Comparison of ENCODE assay signal across 1 cellular context in the genomic region with DNA sequence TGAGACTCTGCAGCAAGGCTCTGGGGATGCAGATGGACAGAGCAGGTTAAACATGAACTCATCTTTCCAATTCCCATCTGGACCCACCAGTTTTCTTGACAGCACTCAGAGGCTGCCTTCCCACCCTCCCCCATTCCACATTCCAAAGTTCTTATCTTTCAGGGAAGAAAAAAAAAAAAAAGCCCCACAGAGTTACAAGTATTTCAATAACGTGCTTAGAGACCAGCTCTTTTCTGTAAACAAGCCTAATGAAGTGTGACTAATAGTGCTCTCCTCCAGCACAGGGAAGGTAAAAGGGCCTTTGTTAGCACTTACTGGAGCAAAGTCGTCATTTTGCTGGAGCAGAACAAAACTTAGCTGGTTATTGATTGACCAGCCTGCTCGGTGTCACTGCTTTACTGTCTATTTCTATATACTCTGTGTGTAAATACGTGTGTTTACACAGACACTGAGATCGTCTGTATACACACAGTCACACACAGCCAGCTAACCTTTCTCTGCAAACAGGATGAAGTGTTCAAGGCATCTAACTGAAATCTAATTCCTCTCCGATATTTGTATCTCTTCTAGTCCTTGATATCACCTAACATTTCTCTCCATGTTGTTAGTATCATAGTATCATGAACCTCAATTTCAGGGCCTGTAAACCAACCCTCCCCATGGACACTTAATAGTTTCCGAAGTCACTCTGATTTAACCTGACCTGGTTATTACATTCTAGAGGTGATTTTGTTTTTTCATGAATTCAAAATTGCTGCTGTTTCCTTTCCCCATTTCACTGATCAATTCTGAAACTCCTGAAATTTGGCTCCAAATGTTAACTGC.
TF ChIP-seq lines count a peak whose summit lies in the region.

No MANE protein-coding gene starts in this region.

TF ChIP-seq in HEK293, 187 proteins besides CTCF, POLR2A, EP300 and RAD21 (continued from another document and continues in another):
- TF ChIP-seq, protein P1, sequence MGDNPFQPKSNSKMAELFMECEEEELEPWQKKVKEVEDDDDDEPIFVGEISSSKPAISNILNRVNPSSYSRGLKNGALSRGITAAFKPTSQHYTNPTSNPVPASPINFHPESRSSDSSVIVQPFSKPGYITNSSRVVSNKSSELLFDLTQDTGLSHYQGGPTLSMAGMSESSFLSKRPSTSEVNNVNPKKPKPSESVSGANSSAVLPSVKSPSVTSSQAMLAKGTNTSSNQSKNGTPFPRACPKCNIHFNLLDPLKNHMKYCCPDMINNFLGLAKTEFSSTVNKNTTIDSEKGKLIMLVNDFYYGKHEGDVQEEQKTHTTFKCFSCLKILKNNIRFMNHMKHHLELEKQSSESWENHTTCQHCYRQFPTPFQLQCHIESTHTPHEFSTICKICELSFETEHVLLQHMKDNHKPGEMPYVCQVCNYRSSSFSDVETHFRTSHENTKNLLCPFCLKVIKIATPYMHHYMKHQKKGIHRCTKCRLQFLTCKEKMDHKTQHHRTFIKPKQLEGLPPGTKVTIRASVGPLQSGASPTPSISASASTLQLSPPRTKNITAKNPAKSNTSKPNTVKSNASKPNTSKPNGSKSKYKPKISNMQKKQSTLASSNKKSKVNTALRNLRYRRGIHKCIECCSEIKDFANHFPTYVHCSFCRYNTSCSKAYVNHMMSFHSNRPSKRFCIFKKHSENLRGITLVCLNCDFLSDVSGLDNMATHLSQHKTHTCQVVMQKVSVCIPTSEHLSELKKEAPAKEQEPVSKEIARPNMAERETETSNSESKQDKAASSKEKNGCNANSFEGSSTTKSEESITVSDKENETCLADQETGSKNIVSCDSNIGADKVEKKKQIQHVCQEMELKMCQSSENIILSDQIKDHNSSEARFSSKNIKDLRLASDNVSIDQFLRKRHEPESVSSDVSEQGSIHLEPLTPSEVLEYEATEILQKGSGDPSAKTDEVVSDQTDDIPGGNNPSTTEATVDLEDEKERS (tag by site-specific recombination; IDR thresholded peaks at IDR 0.05): 0 out of 2 replicates have a peak, but pooled peaks have one; percentile 62
- no peak for TF ChIP-seq GLI4 (tag by site-specific recombination; IDR thresholded peaks at IDR 0.05)
- TF ChIP-seq, protein P2, sequence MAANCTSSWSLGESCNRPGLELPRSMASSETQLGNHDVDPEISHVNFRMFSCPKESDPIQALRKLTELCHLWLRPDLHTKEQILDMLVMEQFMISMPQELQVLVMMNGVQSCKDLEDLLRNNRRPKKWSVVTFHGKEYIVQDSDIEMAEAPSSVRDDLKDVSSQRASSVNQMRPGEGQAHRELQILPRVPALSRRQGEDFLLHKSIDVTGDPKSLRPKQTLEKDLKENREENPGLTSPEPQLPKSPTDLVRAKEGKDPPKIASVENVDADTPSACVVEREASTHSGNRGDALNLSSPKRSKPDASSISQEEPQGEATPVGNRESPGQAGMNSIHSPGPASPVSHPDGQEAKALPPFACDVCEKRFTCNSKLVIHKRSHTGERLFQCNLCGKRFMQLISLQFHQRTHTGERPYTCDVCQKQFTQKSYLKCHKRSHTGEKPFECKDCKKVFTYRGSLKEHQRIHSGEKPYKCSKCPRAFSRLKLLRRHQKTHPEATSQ (tag by site-specific recombination; IDR thresholded peaks at IDR 0.05): no peak
- TF ChIP-seq REPIN1 (tag by site-specific recombination; IDR thresholded peaks at IDR 0.05; ENCODE audit: low read depth): peak; percentile 57; the same call in 1 of the 2 replicates
- no peak for TF ChIP-seq ZNF248 (tag by site-specific recombination; IDR thresholded peaks at IDR 0.05)
- TF ChIP-seq ZNF837 (tag by site-specific recombination; IDR thresholded peaks at IDR 0.05): no peak; the same call in 1 of the 2 replicates
- TF ChIP-seq, protein P3, sequence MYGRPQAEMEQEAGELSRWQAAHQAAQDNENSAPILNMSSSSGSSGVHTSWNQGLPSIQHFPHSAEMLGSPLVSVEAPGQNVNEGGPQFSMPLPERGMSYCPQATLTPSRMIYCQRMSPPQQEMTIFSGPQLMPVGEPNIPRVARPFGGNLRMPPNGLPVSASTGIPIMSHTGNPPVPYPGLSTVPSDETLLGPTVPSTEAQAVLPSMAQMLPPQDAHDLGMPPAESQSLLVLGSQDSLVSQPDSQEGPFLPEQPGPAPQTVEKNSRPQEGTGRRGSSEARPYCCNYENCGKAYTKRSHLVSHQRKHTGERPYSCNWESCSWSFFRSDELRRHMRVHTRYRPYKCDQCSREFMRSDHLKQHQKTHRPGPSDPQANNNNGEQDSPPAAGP (tag by site-specific recombination; IDR thresholded peaks at IDR 0.05): peak; percentile 98
- no peak for TF ChIP-seq ZNF214 (tag by site-specific recombination; IDR thresholded peaks at IDR 0.05; ENCODE audit: borderline replicate concordance)
- TF ChIP-seq ZNF629 (tag by site-specific recombination; IDR thresholded peaks at IDR 0.05): peak; percentile 95
- peak; percentile 100 for TF ChIP-seq ZNF660 (tag by site-specific recombination; IDR thresholded peaks at IDR 0.05)
- no peak for TF ChIP-seq ZNF510 (tag by site-specific recombination; IDR thresholded peaks at IDR 0.05; ENCODE audit: insufficient replicate concordance)
- TF ChIP-seq EGR2 (tag by site-specific recombination; IDR thresholded peaks at IDR 0.05; ENCODE audit: low read depth): no peak
- peak; percentile 53; the same call in 1 of the 2 replicates for TF ChIP-seq ZFHX2 (tag by site-specific recombination; conservative IDR thresholded peaks at IDR 0.05)
- peak; percentile 86 for TF ChIP-seq PRDM1 (tag by site-specific recombination; IDR thresholded peaks at IDR 0.05)
- TF ChIP-seq ZNF600 (tag by site-specific recombination; IDR thresholded peaks at IDR 0.05): peak; percentile 99
- TF ChIP-seq ZNF473 (tag by site-specific recombination; IDR thresholded peaks at IDR 0.05): no peak
- no peak for TF ChIP-seq ZNF202 (tag by site-specific recombination; IDR thresholded peaks at IDR 0.05; ENCODE audit: borderline replicate concordance)
- TF ChIP-seq, protein P4, sequence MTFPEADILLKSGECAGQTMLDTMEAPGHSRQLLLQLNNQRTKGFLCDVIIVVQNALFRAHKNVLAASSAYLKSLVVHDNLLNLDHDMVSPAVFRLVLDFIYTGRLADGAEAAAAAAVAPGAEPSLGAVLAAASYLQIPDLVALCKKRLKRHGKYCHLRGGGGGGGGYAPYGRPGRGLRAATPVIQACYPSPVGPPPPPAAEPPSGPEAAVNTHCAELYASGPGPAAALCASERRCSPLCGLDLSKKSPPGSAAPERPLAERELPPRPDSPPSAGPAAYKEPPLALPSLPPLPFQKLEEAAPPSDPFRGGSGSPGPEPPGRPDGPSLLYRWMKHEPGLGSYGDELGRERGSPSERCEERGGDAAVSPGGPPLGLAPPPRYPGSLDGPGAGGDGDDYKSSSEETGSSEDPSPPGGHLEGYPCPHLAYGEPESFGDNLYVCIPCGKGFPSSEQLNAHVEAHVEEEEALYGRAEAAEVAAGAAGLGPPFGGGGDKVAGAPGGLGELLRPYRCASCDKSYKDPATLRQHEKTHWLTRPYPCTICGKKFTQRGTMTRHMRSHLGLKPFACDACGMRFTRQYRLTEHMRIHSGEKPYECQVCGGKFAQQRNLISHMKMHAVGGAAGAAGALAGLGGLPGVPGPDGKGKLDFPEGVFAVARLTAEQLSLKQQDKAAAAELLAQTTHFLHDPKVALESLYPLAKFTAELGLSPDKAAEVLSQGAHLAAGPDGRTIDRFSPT (tag by site-specific recombination; IDR thresholded peaks at IDR 0.05): peak; percentile 90
- TF ChIP-seq ZNF747 (tag by site-specific recombination; IDR thresholded peaks at IDR 0.05): no peak
- TF ChIP-seq ZNF830 (tag by site-specific recombination; IDR thresholded peaks at IDR 0.05; ENCODE audit: low read depth): no peak
- no peak for TF ChIP-seq ZNF169 (tag by site-specific recombination; IDR thresholded peaks at IDR 0.05)
- 0 out of 2 replicates have a peak, but pooled peaks have one; percentile 33 for TF ChIP-seq ZNF501 (tag by site-specific recombination; IDR thresholded peaks at IDR 0.05)
- peak; percentile 20; the same call in 1 of the 2 replicates for TF ChIP-seq ZNF624 (tag by site-specific recombination; IDR thresholded peaks at IDR 0.05)
- TF ChIP-seq SCRT2 (tag by site-specific recombination; IDR thresholded peaks at IDR 0.05): peak; percentile 69
- peak; percentile 100 for TF ChIP-seq FEZF1 (tag by site-specific recombination; IDR thresholded peaks at IDR 0.05)
- TF ChIP-seq ZNF292 (tag by site-specific recombination; IDR thresholded peaks at IDR 0.05; ENCODE audit: borderline replicate concordance, low read depth): no peak
- TF ChIP-seq YY1 (tag by site-specific recombination; IDR thresholded peaks at IDR 0.05): 0 out of 2 replicates have a peak, but pooled peaks have one; percentile 56
- TF ChIP-seq HOXC10 (CRISPR knock-in tag; IDR thresholded peaks at IDR 0.05): no peak
- TF ChIP-seq ZNF433 (tag by site-specific recombination; IDR thresholded peaks at IDR 0.05; ENCODE audit: low read depth): no peak
- peak; percentile 79 for TF ChIP-seq ZNF558 (tag by site-specific recombination; IDR thresholded peaks at IDR 0.05)
- TF ChIP-seq, protein P5, sequence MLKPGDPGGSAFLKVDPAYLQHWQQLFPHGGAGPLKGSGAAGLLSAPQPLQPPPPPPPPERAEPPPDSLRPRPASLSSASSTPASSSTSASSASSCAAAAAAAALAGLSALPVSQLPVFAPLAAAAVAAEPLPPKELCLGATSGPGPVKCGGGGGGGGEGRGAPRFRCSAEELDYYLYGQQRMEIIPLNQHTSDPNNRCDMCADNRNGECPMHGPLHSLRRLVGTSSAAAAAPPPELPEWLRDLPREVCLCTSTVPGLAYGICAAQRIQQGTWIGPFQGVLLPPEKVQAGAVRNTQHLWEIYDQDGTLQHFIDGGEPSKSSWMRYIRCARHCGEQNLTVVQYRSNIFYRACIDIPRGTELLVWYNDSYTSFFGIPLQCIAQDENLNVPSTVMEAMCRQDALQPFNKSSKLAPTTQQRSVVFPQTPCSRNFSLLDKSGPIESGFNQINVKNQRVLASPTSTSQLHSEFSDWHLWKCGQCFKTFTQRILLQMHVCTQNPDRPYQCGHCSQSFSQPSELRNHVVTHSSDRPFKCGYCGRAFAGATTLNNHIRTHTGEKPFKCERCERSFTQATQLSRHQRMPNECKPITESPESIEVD (tag by site-specific recombination; IDR thresholded peaks at IDR 0.05): peak; percentile 100
- TF ChIP-seq, protein P6, sequence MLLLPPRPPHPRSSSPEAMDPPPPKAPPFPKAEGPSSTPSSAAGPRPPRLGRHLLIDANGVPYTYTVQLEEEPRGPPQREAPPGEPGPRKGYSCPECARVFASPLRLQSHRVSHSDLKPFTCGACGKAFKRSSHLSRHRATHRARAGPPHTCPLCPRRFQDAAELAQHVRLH (tag by site-specific recombination; IDR thresholded peaks at IDR 0.05): peak; percentile 90
- peak; percentile 98 for TF ChIP-seq ZNF843 (tag by site-specific recombination; IDR thresholded peaks at IDR 0.05)
- TF ChIP-seq, protein P7, sequence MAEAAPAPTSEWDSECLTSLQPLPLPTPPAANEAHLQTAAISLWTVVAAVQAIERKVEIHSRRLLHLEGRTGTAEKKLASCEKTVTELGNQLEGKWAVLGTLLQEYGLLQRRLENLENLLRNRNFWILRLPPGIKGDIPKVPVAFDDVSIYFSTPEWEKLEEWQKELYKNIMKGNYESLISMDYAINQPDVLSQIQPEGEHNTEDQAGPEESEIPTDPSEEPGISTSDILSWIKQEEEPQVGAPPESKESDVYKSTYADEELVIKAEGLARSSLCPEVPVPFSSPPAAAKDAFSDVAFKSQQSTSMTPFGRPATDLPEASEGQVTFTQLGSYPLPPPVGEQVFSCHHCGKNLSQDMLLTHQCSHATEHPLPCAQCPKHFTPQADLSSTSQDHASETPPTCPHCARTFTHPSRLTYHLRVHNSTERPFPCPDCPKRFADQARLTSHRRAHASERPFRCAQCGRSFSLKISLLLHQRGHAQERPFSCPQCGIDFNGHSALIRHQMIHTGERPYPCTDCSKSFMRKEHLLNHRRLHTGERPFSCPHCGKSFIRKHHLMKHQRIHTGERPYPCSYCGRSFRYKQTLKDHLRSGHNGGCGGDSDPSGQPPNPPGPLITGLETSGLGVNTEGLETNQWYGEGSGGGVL (tag by site-specific recombination; IDR thresholded peaks at IDR 0.05): peak; percentile 75; the same call in 1 of the 2 replicates
- 0 out of 2 replicates have a peak, but pooled peaks have one; percentile 35 for TF ChIP-seq ZFP3 (tag by site-specific recombination; IDR thresholded peaks at IDR 0.05; ENCODE audit: low read depth)
- no peak for TF ChIP-seq ZNF776 (tag by site-specific recombination; IDR thresholded peaks at IDR 0.05; ENCODE audit: borderline replicate concordance)
- peak; percentile 98 for TF ChIP-seq ZXDB (tag by site-specific recombination; IDR thresholded peaks at IDR 0.05)
- peak; percentile 96 for TF ChIP-seq ZBTB17 (tag by site-specific recombination; IDR thresholded peaks at IDR 0.05)
- TF ChIP-seq, protein P8, sequence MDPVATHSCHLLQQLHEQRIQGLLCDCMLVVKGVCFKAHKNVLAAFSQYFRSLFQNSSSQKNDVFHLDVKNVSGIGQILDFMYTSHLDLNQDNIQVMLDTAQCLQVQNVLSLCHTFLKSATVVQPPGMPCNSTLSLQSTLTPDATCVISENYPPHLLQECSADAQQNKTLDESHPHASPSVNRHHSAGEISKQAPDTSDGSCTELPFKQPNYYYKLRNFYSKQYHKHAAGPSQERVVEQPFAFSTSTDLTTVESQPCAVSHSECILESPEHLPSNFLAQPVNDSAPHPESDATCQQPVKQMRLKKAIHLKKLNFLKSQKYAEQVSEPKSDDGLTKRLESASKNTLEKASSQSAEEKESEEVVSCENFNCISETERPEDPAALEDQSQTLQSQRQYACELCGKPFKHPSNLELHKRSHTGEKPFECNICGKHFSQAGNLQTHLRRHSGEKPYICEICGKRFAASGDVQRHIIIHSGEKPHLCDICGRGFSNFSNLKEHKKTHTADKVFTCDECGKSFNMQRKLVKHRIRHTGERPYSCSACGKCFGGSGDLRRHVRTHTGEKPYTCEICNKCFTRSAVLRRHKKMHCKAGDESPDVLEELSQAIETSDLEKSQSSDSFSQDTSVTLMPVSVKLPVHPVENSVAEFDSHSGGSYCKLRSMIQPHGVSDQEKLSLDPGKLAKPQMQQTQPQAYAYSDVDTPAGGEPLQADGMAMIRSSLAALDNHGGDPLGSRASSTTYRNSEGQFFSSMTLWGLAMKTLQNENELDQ (tag by site-specific recombination; IDR thresholded peaks at IDR 0.05; ENCODE audit: low read depth): no peak
- no peak for TF ChIP-seq YY2 (tag by site-specific recombination; IDR thresholded peaks at IDR 0.05)
- peak; percentile 93 for TF ChIP-seq GLI2 (tag by site-specific recombination; IDR thresholded peaks at IDR 0.05; ENCODE audit: borderline replicate concordance, low read depth)
- peak; percentile 99 for TF ChIP-seq BCL11A (tag by site-specific recombination; IDR thresholded peaks at IDR 0.05; ENCODE audit: low read depth)
- TF ChIP-seq, protein P9, sequence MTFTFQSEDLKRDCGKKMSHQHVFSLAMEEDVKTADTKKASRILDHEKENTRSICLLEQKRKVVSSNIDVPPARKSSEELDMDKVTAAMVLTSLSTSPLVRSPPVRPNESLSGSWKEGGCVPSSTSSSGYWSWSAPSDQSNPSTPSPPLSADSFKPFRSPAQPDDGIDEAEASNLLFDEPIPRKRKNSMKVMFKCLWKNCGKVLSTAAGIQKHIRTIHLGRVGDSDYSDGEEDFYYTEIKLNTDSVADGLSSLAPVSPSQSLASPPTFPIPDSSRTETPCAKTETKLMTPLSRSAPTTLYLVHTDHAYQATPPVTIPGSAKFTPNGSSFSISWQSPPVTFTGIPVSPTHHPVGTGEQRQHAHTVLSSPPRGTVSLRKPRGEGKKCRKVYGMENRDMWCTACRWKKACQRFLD (tag by site-specific recombination; IDR thresholded peaks at IDR 0.05): no peak
